Comparison of ENCODE assay signal across 8 cellular contexts in genomic region chr10:133329401-133330202, GRCh38. TPM values are rescaled to one million over a fixed set of nuclear protein-coding genes. Genes with fewer than 3 reads are reported as not detected.
DNase-seq lines count a peak whose midpoint lies in the region; ATAC-seq and TF ChIP-seq lines count a peak whose summit lies in the region.

No MANE protein-coding gene starts in this region.

- H3K4me1 ChIP-seq in HUES48 (ENCODE audit: control insufficient read depth, insufficient read depth, low read length), result peaks cover 15% of the 10 kb centered on the region
- no peaks in the 10 kb centered on the region for H3K4me1 ChIP-seq in PC-9 (replicated peaks; ENCODE audit: insufficient read depth)

- POLR2A ChIA-PET in PC-9 (lab: Charles Lee; ENCODE audit: unreplicated experiment), result no interaction called here

- H3K4me3 ChIP-seq in HUES48 (ENCODE audit: low read depth, low read length) (peak overlapping the region; percentile 49), PC-9 (peak overlapping the region; percentile 45; the same call in 1 of the 2 replicates)

- no peaks in the 10 kb centered on the region for H3K79me2 ChIP-seq in PC-9 (ENCODE audit: low read depth)

- H3K9me3 Mint-ChIP-seq in activated T-cell treated with anti-CD3 and anti-CD28 coated beads, Interleukin-2, amount 50 U/mL, for 24 hours, result no peaks in the 10 kb centered on the region
- H3K9me3 Mint-ChIP-seq in nephron progenitor cell, result peaks cover 38% of the 10 kb centered on the region
- no peaks in the 10 kb centered on the region for H3K9me3 Mint-ChIP-seq in stimulated activated naive CD8-positive, alpha-beta T cell treated with anti-CD3 and anti-CD28 coated beads, Interleukin-15, Interleukin-2, amounts not matched to agents 100 ng/mL and 50 ng/mL, for 24 hours

- H3K27me3 ChIP-seq in HUES48 (ENCODE audit: control insufficient read depth, insufficient read depth, low read length), result peaks cover 91% of the 10 kb centered on the region
- peaks cover 15% of the 10 kb centered on the region for H3K27me3 ChIP-seq in PC-9 (ENCODE audit: insufficient read depth, low read depth)

- H3K9me3 ChIP-seq in HUES48 (ENCODE audit: control insufficient read depth, insufficient read depth, low read length), result no peaks in the 10 kb centered on the region
- no peaks in the 10 kb centered on the region for H3K9me3 ChIP-seq in PC-9 (ENCODE audit: insufficient read depth, low read depth)

- no peak overlapping the region for H3K9ac ChIP-seq in HUES48 (ENCODE audit: low read depth, low read length)

- H3K27ac Mint-ChIP-seq in activated T-cell treated with anti-CD3 and anti-CD28 coated beads, Interleukin-2, amount 50 U/mL, for 24 hours, result no peak overlapping the region
- H3K27ac Mint-ChIP-seq in nephron progenitor cell, result no peak overlapping the region
- H3K27ac Mint-ChIP-seq in stimulated activated naive CD8-positive, alpha-beta T cell treated with anti-CD3 and anti-CD28 coated beads, Interleukin-15, Interleukin-2, amounts not matched to agents 100 ng/mL and 50 ng/mL, for 24 hours, result no peak overlapping the region

- H3F3A ChIP-seq in PC-9 (ENCODE audit: insufficient read depth, low read depth), result no peaks in the 10 kb centered on the region

- no peaks in the 10 kb centered on the region for H3K9me2 ChIP-seq in PC-9 (ENCODE audit: insufficient read depth)

- no TSS peak for BruUV-seq in PC-9 (replicated peaks; lab: Mats Ljungman, UMichigan)

- H3K27ac ChIP-seq in HUES48 (ENCODE audit: low read depth, low read length) (no peak overlapping the region), PC-9 (no peak overlapping the region)

- no peaks in the 10 kb centered on the region for H3K36me3 Mint-ChIP-seq in activated T-cell treated with anti-CD3 and anti-CD28 coated beads, Interleukin-2, amount 50 U/mL, for 24 hours (ENCODE audit: low read depth)
- peaks cover 9% of the 10 kb centered on the region for H3K36me3 Mint-ChIP-seq in nephron progenitor cell (ENCODE audit: low read depth)
- no peaks in the 10 kb centered on the region for H3K36me3 Mint-ChIP-seq in stimulated activated naive CD8-positive, alpha-beta T cell treated with anti-CD3 and anti-CD28 coated beads, Interleukin-15, Interleukin-2, amounts not matched to agents 100 ng/mL and 50 ng/mL, for 24 hours (ENCODE audit: low read depth)

- peaks cover 14% of the 10 kb centered on the region for H3K4me1 Mint-ChIP-seq in activated T-cell treated with anti-CD3 and anti-CD28 coated beads, Interleukin-2, amount 50 U/mL, for 24 hours (ENCODE audit: low read depth)
- H3K4me1 Mint-ChIP-seq in nephron progenitor cell, result peaks cover 15% of the 10 kb centered on the region
- peaks cover 10% of the 10 kb centered on the region for H3K4me1 Mint-ChIP-seq in stimulated activated naive CD8-positive, alpha-beta T cell treated with anti-CD3 and anti-CD28 coated beads, Interleukin-15, Interleukin-2, amounts not matched to agents 100 ng/mL and 50 ng/mL, for 24 hours (ENCODE audit: low read depth)

- DNase-seq in DMS 273 (lab: John Stamatoyannopoulos, UW; ENCODE audit: unreplicated experiment), result peak; percentile 91
- peak; percentile 54 to 73 for DNase-seq in PC-9
- DNase-seq in activated T-cell treated with anti-CD3 and anti-CD28 coated beads, Interleukin-2, amount 50 U/mL, for 24 hours, result peak; percentile 93
- peak; percentile 73 for DNase-seq in fibroblast of gingiva (ENCODE audit: low read depth)
- peak; percentile 94 for DNase-seq in nephron progenitor cell

- H3K4me2 ChIP-seq in PC-9, result peak overlapping the region; percentile 83

- TF ChIP-seq CTCF in PC-9 (conservative IDR thresholded peaks at IDR 0.05) (peak; percentile 90), nephron progenitor cell (IDR thresholded peaks at IDR 0.05) (peak; percentile 99)

- peak overlapping the region; percentile 42 for H3K4me3 Mint-ChIP-seq in activated T-cell treated with anti-CD3 and anti-CD28 coated beads, Interleukin-2, amount 50 U/mL, for 24 hours
- H3K4me3 Mint-ChIP-seq in nephron progenitor cell, result no peak overlapping the region
- peak overlapping the region; percentile 26 for H3K4me3 Mint-ChIP-seq in stimulated activated naive CD8-positive, alpha-beta T cell treated with anti-CD3 and anti-CD28 coated beads, Interleukin-15, Interleukin-2, amounts not matched to agents 100 ng/mL and 50 ng/mL, for 24 hours

- peaks cover 65% of the 10 kb centered on the region for H3K27me3 Mint-ChIP-seq in activated T-cell treated with anti-CD3 and anti-CD28 coated beads, Interleukin-2, amount 50 U/mL, for 24 hours
- H3K27me3 Mint-ChIP-seq in nephron progenitor cell (ENCODE audit: low read depth, poor library complexity), result peaks cover 58% of the 10 kb centered on the region
- peaks cover 50% of the 10 kb centered on the region for H3K27me3 Mint-ChIP-seq in stimulated activated naive CD8-positive, alpha-beta T cell treated with anti-CD3 and anti-CD28 coated beads, Interleukin-15, Interleukin-2, amounts not matched to agents 100 ng/mL and 50 ng/mL, for 24 hours

- no peaks in the 10 kb centered on the region for H4K20me1 ChIP-seq in PC-9 (ENCODE audit: insufficient read depth)

- 0 out of 2 replicates have a peak overlapping the region, but pooled peaks have one; percentile 58 for H2AFZ ChIP-seq in PC-9

- H3K36me3 ChIP-seq in HUES48 (ENCODE audit: control insufficient read depth, insufficient read depth, low read length) (no peaks in the 10 kb centered on the region), PC-9 (ENCODE audit: low read depth) (no peaks in the 10 kb centered on the region)

- peak; percentile 74 for ATAC-seq in GM21381 (IDR thresholded peaks at IDR 0.05; ENCODE audit: unreplicated experiment)

- intact Hi-C loops in PC-9 (cut with micrococcal nuclease; ENCODE audit: unreplicated experiment), result loop anchor here (10.0 kb wide), 3 partner anchors 65 to 425 kb away; partner anchors contain the start of genes CYP2E1 and MTG1

- CTCF ChIA-PET in PC-9 (lab: Charles Lee), result interaction anchor here (0.9 to 1.2 kb wide), 2 partner anchors 16 to 24 kb away, joined by 3 to 6 read pairs; no protein-coding TSS in a partner anchor

RNA-seq across cellular contexts. Expression of gene CALY, which starts 7.1 kb away (rescaled TPM):
- total RNA-seq in PC-9 (2021), result not detected in 2 replicates

RNA-seq across cellular contexts. Expression of gene PRAP1, which starts 17.6 kb away (rescaled TPM):
- total RNA-seq in PC-9 (2021), result not detected in 2 replicates

RNA-seq across cellular contexts. Expression of gene ZNF511, which starts 20.9 kb away (rescaled TPM):
- total RNA-seq in PC-9 (2021), result 40.1 and 44.7 TPM in 2 replicates

RNA-seq across cellular contexts. Expression of gene TUBGCP2, which starts 20.9 kb away (rescaled TPM):
- total RNA-seq in PC-9 (2021), result 40.7 and 52.8 TPM in 2 replicates

RNA-seq across cellular contexts. Expression of gene FUOM, which starts 28.2 kb away (rescaled TPM):
- total RNA-seq in PC-9 (2021), result 7.4 and 12.5 TPM in 2 replicates
